9 cellular contexts compared by ENCODE assay signal in genomic region chr15:83064859-83065258, GRCh38. TPM values are rescaled to one million over a fixed set of nuclear protein-coding genes. Genes with fewer than 3 reads are reported as not detected.
DNase-seq lines count a peak whose midpoint lies in the region; TF ChIP-seq lines count a peak whose summit lies in the region.
"Had no signal": no experiment of that assay in that cellular context is flagged by ENCODE, and none has a peak within 500 bp of the region (broad histone marks: within the 10 kb centered on the region; RNA-seq: fewer than 3 reads in every experiment).

No MANE protein-coding gene starts in this region.

- TF ChIP-seq CTCF in foreskin fibroblast (IDR thresholded peaks at IDR 0.05; ENCODE audit: low read depth, low read length) (no peak), suprapubic skin (IDR thresholded peaks at IDR 0.05) (no peak)

- no peak for DNase-seq in activated naive CD4-positive, alpha-beta T cell treated with anti-CD3 and anti-CD28 coated beads, Interleukin-2, amount 10 ng/mL, durations not matched to agents 7 days and 5 days
- no peak for DNase-seq in activated naive CD4-positive, alpha-beta T cell treated with anti-CD3 and anti-CD28 coated beads, Interleukin-2, amount 50 U/mL, for 16 hours
- no peak for DNase-seq in T-helper 2 cell treated with Interferon-gamma antibody and Interleukin-4, amounts not matched to agents 5 μg/mL and 100 μg/mL, for 36 hours (ENCODE audit: low spot score)
- DNase-seq in foreskin fibroblast, result peak in 1 of 2 donors; percentile 8
- no peak for DNase-seq in suprapubic skin (ENCODE audit: low spot score in 2 of 2)
- DNase-seq in NCI-H2081 treated with DMSO at 0.1 percent for 48 hours (lab: John Stamatoyannopoulos, UW), result no peak
- DNase-seq in pons (ENCODE audit: low spot score), result no peak
- no peak for DNase-seq in DMS114 treated with DMSO at 0.1 percent for 48 hours (lab: John Stamatoyannopoulos, UW; ENCODE audit: unreplicated experiment)
- DNase-seq: left colon had no signal

- H3K4me1 Mint-ChIP-seq in activated naive CD4-positive, alpha-beta T cell treated with anti-CD3 and anti-CD28 coated beads, Interleukin-2, amount 10 ng/mL, durations not matched to agents 7 days and 5 days, result peaks cover 19% of the 10 kb centered on the region
- peaks cover 20% of the 10 kb centered on the region for H3K4me1 Mint-ChIP-seq in T-helper 2 cell treated with Interferon-gamma antibody and Interleukin-4, amounts not matched to agents 5 μg/mL and 100 μg/mL, for 36 hours (ENCODE audit: low read depth)

- no peaks in the 10 kb centered on the region for H3K27me3 Mint-ChIP-seq in activated naive CD4-positive, alpha-beta T cell treated with anti-CD3 and anti-CD28 coated beads, Interleukin-2, amount 10 ng/mL, durations not matched to agents 7 days and 5 days
- H3K27me3 Mint-ChIP-seq in T-helper 2 cell treated with Interferon-gamma antibody and Interleukin-4, amounts not matched to agents 5 μg/mL and 100 μg/mL, for 36 hours (ENCODE audit: low read depth), result no peaks in the 10 kb centered on the region

- H3K27ac Mint-ChIP-seq in activated naive CD4-positive, alpha-beta T cell treated with anti-CD3 and anti-CD28 coated beads, Interleukin-2, amount 10 ng/mL, durations not matched to agents 7 days and 5 days, result no peak overlapping the region
- peak overlapping the region; percentile 69 for H3K27ac Mint-ChIP-seq in T-helper 2 cell treated with Interferon-gamma antibody and Interleukin-4, amounts not matched to agents 5 μg/mL and 100 μg/mL, for 36 hours

- CTCF ChIA-PET in activated naive CD4-positive, alpha-beta T cell treated with anti-CD3 and anti-CD28 coated beads, Interleukin-2, amount 10 ng/mL, durations not matched to agents 7 days and 5 days (lab: Charles Lee), result no interaction called here

- no peak for TF ChIP-seq EP300 in suprapubic skin (IDR thresholded peaks at IDR 0.05)

- H3K36me3 ChIP-seq in suprapubic skin, result no peaks in the 10 kb centered on the region

- H3K36me3 Mint-ChIP-seq in activated naive CD4-positive, alpha-beta T cell treated with anti-CD3 and anti-CD28 coated beads, Interleukin-2, amount 10 ng/mL, durations not matched to agents 7 days and 5 days, result peaks cover 11% of the 10 kb centered on the region
- H3K36me3 Mint-ChIP-seq in T-helper 2 cell treated with Interferon-gamma antibody and Interleukin-4, amounts not matched to agents 5 μg/mL and 100 μg/mL, for 36 hours (ENCODE audit: low read depth), result peaks cover 23% of the 10 kb centered on the region

- H3K4me1 ChIP-seq in suprapubic skin, result peaks cover 54% of the 10 kb centered on the region

- no peaks in the 10 kb centered on the region for H3K27me3 ChIP-seq in suprapubic skin

- H3K4me3 ChIP-seq in foreskin fibroblast (ENCODE audit: low read depth in 1 of 2, low read length in 2 of 2), result peak overlapping the region; percentile 93 to 95
- peak overlapping the region; percentile 78 for H3K4me3 ChIP-seq in suprapubic skin

- H3K9me3 Mint-ChIP-seq in activated naive CD4-positive, alpha-beta T cell treated with anti-CD3 and anti-CD28 coated beads, Interleukin-2, amount 10 ng/mL, durations not matched to agents 7 days and 5 days, result peaks cover 5% of the 10 kb centered on the region
- H3K9me3 Mint-ChIP-seq in T-helper 2 cell treated with Interferon-gamma antibody and Interleukin-4, amounts not matched to agents 5 μg/mL and 100 μg/mL, for 36 hours, result peaks cover 8% of the 10 kb centered on the region

- H3K4me3 Mint-ChIP-seq in activated naive CD4-positive, alpha-beta T cell treated with anti-CD3 and anti-CD28 coated beads, Interleukin-2, amount 10 ng/mL, durations not matched to agents 7 days and 5 days, result peak overlapping the region; percentile 75
- no peak overlapping the region for H3K4me3 Mint-ChIP-seq in T-helper 2 cell treated with Interferon-gamma antibody and Interleukin-4, amounts not matched to agents 5 μg/mL and 100 μg/mL, for 36 hours

- no peak for TF ChIP-seq POLR2A in suprapubic skin (IDR thresholded peaks at IDR 0.05)

- WGBS in suprapubic skin, result 29% methylated on average over 4 of the region's 4 CpGs

- H3K9me3 ChIP-seq in suprapubic skin, result no peaks in the 10 kb centered on the region

- H3K27ac ChIP-seq in suprapubic skin, result no peak overlapping the region

RNA-seq across cellular contexts. Expression of gene BTBD1, which starts 2.2 kb away (rescaled TPM):
- 10 to 100 TPM; 43.9 to 54.3 (median 50.0) TPM for total RNA-seq in suprapubic skin

RNA-seq across cellular contexts. Expression of gene TM6SF1, which starts 42.6 kb away (rescaled TPM):
- 1 to 10 TPM; 1.6 to 2.7 (median 2.3) TPM for total RNA-seq in suprapubic skin

RNA-seq across cellular contexts. Expression of gene C15orf40, which starts 53.4 kb away (rescaled TPM):
- 10 to 100 TPM; 18.7 to 37.2 (median 22.9) TPM for total RNA-seq in suprapubic skin
